ENCODE assay signal across 19 cellular contexts in the genomic region with DNA sequence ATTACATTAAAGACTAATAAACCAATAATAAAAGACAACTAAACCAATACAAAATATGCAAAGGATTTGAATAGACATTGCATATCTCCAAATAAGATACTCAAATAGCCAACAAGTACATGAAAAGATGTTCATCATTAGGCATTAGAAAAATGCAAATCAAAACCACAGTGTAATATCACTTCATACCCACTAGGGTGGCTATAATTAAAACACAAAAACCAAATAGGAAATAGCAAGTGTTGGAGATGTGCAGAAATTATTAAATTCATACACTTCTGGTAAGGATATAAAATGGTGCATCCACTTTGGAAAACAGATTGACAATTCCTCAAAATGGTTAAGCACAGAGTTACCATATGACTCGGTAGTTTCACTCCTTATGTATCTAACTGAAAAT.
DNase-seq lines count a peak whose midpoint lies in the region; ATAC-seq and TF ChIP-seq lines count a peak whose summit lies in the region.
"Had no signal": no experiment of that assay in that cellular context is flagged by ENCODE, and none has a peak within 500 bp of the region (broad histone marks: within the 10 kb centered on the region; RNA-seq: fewer than 3 reads in every experiment).

No MANE protein-coding gene starts in this region.

- ATAC-seq in HG03442 (IDR thresholded peaks at IDR 0.05; ENCODE audit: unreplicated experiment) (no peak), GM21619 (IDR thresholded peaks at IDR 0.05; ENCODE audit: unreplicated experiment) (no peak)
- ATAC-seq: Panc1, Right ventricle myocardium inferior had no signal

- H3K36me3 ChIP-seq in endodermal cell (ENCODE audit: control insufficient read depth, insufficient read depth, low read length): no peaks in the 10 kb centered on the region
- H3K36me3 ChIP-seq: BLaER1 treated with 17β-estradiol and CSF1 and Interleukin-3, amounts not matched to agents 10 nM and 100 nM; MG63 had no signal

- no peaks in the 10 kb centered on the region for H3K27me3 ChIP-seq in endodermal cell (ENCODE audit: control insufficient read depth, insufficient read depth, low read length, poor library complexity, severe bottlenecking)
- H3K27me3 ChIP-seq: MG63 had no signal

- no peak overlapping the region for H3K4me3 Mint-ChIP-seq in HFFc6
- no peak overlapping the region for H3K4me3 Mint-ChIP-seq in endodermal cell
- H3K4me3 Mint-ChIP-seq in neural crest cell: no peak overlapping the region

- H3K4me1 ChIP-seq in endodermal cell (ENCODE audit: control insufficient read depth, insufficient read depth, low read length): no peaks in the 10 kb centered on the region
- H3K4me1 ChIP-seq: BLaER1 treated with 17β-estradiol and CSF1 and Interleukin-3, amounts not matched to agents 10 nM and 100 nM had no signal

- H3K9me3 ChIP-seq in endodermal cell (ENCODE audit: control insufficient read depth, low read length): no peaks in the 10 kb centered on the region
- H3K9me3 ChIP-seq: BLaER1 treated with 17β-estradiol and CSF1 and Interleukin-3, amounts not matched to agents 10 nM and 100 nM; MG63 had no signal

- H3K27ac Mint-ChIP-seq in HFFc6: no peak overlapping the region
- no peak overlapping the region for H3K27ac Mint-ChIP-seq in endodermal cell
- no peak overlapping the region for H3K27ac Mint-ChIP-seq in neural crest cell (ENCODE audit: unreplicated experiment)

- H3K36me3 Mint-ChIP-seq in HFFc6 (ENCODE audit: low read depth): no peaks in the 10 kb centered on the region
- H3K36me3 Mint-ChIP-seq in endodermal cell (ENCODE audit: low read depth): no peaks in the 10 kb centered on the region
- no peaks in the 10 kb centered on the region for H3K36me3 Mint-ChIP-seq in neural crest cell (ENCODE audit: low read depth)

- H3K27me3 Mint-ChIP-seq in HFFc6 (ENCODE audit: insufficient read depth) (no peaks in the 10 kb centered on the region), endodermal cell (ENCODE audit: insufficient read depth) (no peaks in the 10 kb centered on the region), neural crest cell (ENCODE audit: low read depth) (no peaks in the 10 kb centered on the region)

- DNase-seq in DMS 273 (lab: John Stamatoyannopoulos, UW; ENCODE audit: unreplicated experiment) (peak; percentile 4), DMS 273 treated with DMSO at 0.1 percent for 48 hours (lab: John Stamatoyannopoulos, UW) (no peak), HFFc6 (no peak), endodermal cell (no peak), neural crest cell (ENCODE audit: low read depth, low spot score) (no peak), SIG-M5 treated with dmso at 0.1 percent for 504 hours (lab: John Stamatoyannopoulos, UW; ENCODE audit: unreplicated experiment) (no peak)
- DNase-seq: 8988T, DMS153, GM23248, MG63, NCI-H1092 treated with DMSO at 0.1 percent for 48 hours, NCI-H2227 treated with DMSO at 0.1 percent for 48 hours, NCI-H524 had no signal

- WGBS in endodermal cell (ENCODE audit: insufficient coverage in 1 of 2, insufficient read length in 1 of 2), 2 experiments: 100% methylated on average over 1 of the region's 1 CpG; no CpG with 5 or more reads in 1 of the 2 experiments

- H3K9me3 Mint-ChIP-seq in HFFc6 (0 out of 2 replicates have a peak, but pooled peaks cover 4% of the 10 kb centered on the region), endodermal cell (no peaks in the 10 kb centered on the region), neural crest cell (no peaks in the 10 kb centered on the region)

- H3K9ac ChIP-seq in endodermal cell (ENCODE audit: extremely low read depth, low read length, poor library complexity, severe bottlenecking): no peak overlapping the region
- H3K9ac ChIP-seq: BLaER1 treated with 17β-estradiol and CSF1 and Interleukin-3, amounts not matched to agents 10 nM and 100 nM; GM23248; KMS-11 had no signal

- H3K4me1 Mint-ChIP-seq in HFFc6 (ENCODE audit: low read depth) (no peaks in the 10 kb centered on the region), endodermal cell (no peaks in the 10 kb centered on the region), neural crest cell (peaks cover 5% of the 10 kb centered on the region)

- no peak overlapping the region for H3K27ac ChIP-seq in endodermal cell (ENCODE audit: low read depth, low read length)
- H3K27ac ChIP-seq: BLaER1 treated with 17β-estradiol and CSF1 and Interleukin-3, amounts not matched to agents 10 nM and 100 nM; GM23248; KMS-11 had no signal

- no peak overlapping the region for H3K4me3 ChIP-seq in endodermal cell (ENCODE audit: low read length)
- H3K4me3 ChIP-seq: BLaER1 treated with 17β-estradiol and CSF1 and Interleukin-3, amounts not matched to agents 10 nM and 100 nM; GM23248; MG63 had no signal

- TF ChIP-seq CTCF in HFFc6 (IDR thresholded peaks at IDR 0.05) (peak; percentile 33), endodermal cell (conservative IDR thresholded peaks at IDR 0.05) (peak; percentile 71), neural crest cell (conservative IDR thresholded peaks at IDR 0.05) (peak; percentile 53)
